ENCODE assay signal across 11 cellular contexts in genomic region chr17:55664287-55664686, GRCh38. TPM values are rescaled to one million over a fixed set of nuclear protein-coding genes. Genes with fewer than 3 reads are reported as not detected.
DNase-seq lines count a peak whose midpoint lies in the region; ATAC-seq and TF ChIP-seq lines count a peak whose summit lies in the region.
"Had no signal": no experiment of that assay in that cellular context is flagged by ENCODE, and none has a peak within 500 bp of the region (broad histone marks: within the 10 kb centered on the region; RNA-seq: fewer than 3 reads in every experiment).

No MANE protein-coding gene starts in this region.

- DNase-seq in NOMO-1 treated with dmso at 0.1 percent for 144 hours (lab: John Stamatoyannopoulos, UW; ENCODE audit: unreplicated experiment) (peak; percentile 78), NCI-H82 (lab: John Stamatoyannopoulos, UW) (no peak), EL (no peak), NCI-H2107 treated with DMSO at 0.1 percent for 48 hours (lab: John Stamatoyannopoulos, UW; ENCODE audit: unreplicated experiment) (no peak), mammary epithelial cell (no peak)
- DNase-seq: kidney glomerular epithelial cell, NCI-H187 had no signal

- H3K27ac ChIP-seq in BLaER1 treated with 17β-estradiol and CSF1 and Interleukin-3, amounts not matched to agents 10 nM and 100 nM: peak overlapping the region in 6 of 11 experiments; percentile 2 to 55 (median 42); a peak in 10 of 22 replicates
- H3K27ac ChIP-seq in mammary epithelial cell (ENCODE audit: insufficient read depth, low read depth, low read length): no peak overlapping the region

- no TSS peak for BruUV-seq in mammary epithelial cell (replicated peaks; lab: Mats Ljungman, UMichigan)

- no peaks in the 10 kb centered on the region for H3K36me3 ChIP-seq in BLaER1 treated with 17β-estradiol and CSF1 and Interleukin-3, amounts not matched to agents 10 nM and 100 nM
- no peaks in the 10 kb centered on the region for H3K36me3 ChIP-seq in mammary epithelial cell (ENCODE audit: insufficient read depth, low read length)

- H2AFZ ChIP-seq in mammary epithelial cell (ENCODE audit: low read depth, low read length): no peak overlapping the region

- no peak overlapping the region for H3K4me3 ChIP-seq in BLaER1 treated with 17β-estradiol and CSF1 and Interleukin-3, amounts not matched to agents 10 nM and 100 nM
- H3K4me3 ChIP-seq in mammary epithelial cell (replicated peaks in 1 of 3; ENCODE audit: insufficient read depth in 1 of 3, low read depth in 2 of 3, low read length in 3 of 3): no peak overlapping the region

- H3K9me3 ChIP-seq in BLaER1 treated with 17β-estradiol and CSF1 and Interleukin-3, amounts not matched to agents 10 nM and 100 nM (replicated peaks in 1 of 11): peaks cover 0 to 4% (median 0%) of the 10 kb centered on the region in 11 experiments; a peak in 1 of 22 replicates
- no peaks in the 10 kb centered on the region for H3K9me3 ChIP-seq in mammary epithelial cell (replicated peaks; ENCODE audit: insufficient read depth, low read length)

- peaks cover 52 to 72% (median 54%) of the 10 kb centered on the region in 10 experiments for H3K4me1 ChIP-seq in BLaER1 treated with 17β-estradiol and CSF1 and Interleukin-3, amounts not matched to agents 10 nM and 100 nM
- H3K4me1 ChIP-seq in mammary epithelial cell (ENCODE audit: insufficient read depth, low read length): no peaks in the 10 kb centered on the region

- in situ Hi-C loops in mammary epithelial cell (cut with MboI; ENCODE audit: low sequenced_read_pairs in 2 of 2): no loop called here

- dilution Hi-C loops in mammary epithelial cell (cut with HindIII; ENCODE audit: low sequenced_read_pairs): no loop called here

- 91% methylated on average over 3 of the region's 3 CpGs for WGBS in mammary epithelial cell (ENCODE audit: low coverage, missing lambda C conversion rate)

- no peaks in the 10 kb centered on the region for H3K27me3 ChIP-seq in BLaER1 treated with 17β-estradiol and CSF1 and Interleukin-3, amounts not matched to agents 10 nM and 100 nM
- H3K27me3 ChIP-seq in mammary epithelial cell (ENCODE audit: insufficient read depth, low read length): peaks cover 3% of the 10 kb centered on the region

- peak overlapping the region in 2 of 11 experiments; percentile 5 to 12; a peak in 3 of 22 replicates for H3K9ac ChIP-seq in BLaER1 treated with 17β-estradiol and CSF1 and Interleukin-3, amounts not matched to agents 10 nM and 100 nM
- H3K9ac ChIP-seq in mammary epithelial cell (ENCODE audit: insufficient read depth, low read length): no peak overlapping the region

- no peak for TF ChIP-seq CTCF in mammary epithelial cell (conservative IDR thresholded peaks at IDR 0.05 in 1 of 2, IDR thresholded peaks at IDR 0.05 in 1 of 2; ENCODE audit: extremely low read depth in 1 of 2, insufficient read depth in 1 of 2, low read depth in 1 of 2, low read length in 2 of 2)

- peak overlapping the region; percentile 40 to 70 (median 57) for H3K4me2 ChIP-seq in BLaER1 treated with 17β-estradiol and CSF1 and Interleukin-3, amounts not matched to agents 10 nM and 100 nM
- no peak overlapping the region for H3K4me2 ChIP-seq in mammary epithelial cell (ENCODE audit: insufficient read depth, low read depth, low read length)

- CTCF ChIA-PET in mammary epithelial cell (lab: Charles Lee; ENCODE audit: low non-redundant PET): no interaction called here

- peak; percentile 71 for ATAC-seq in GM19324 (IDR thresholded peaks at IDR 0.05; ENCODE audit: low FRiP score, unreplicated experiment)
- peak; percentile 74 for ATAC-seq in HG02981 (IDR thresholded peaks at IDR 0.05; ENCODE audit: unreplicated experiment)

- intact Hi-C loops in mammary epithelial cell (cut with micrococcal nuclease): no loop called here

- H3K79me2 ChIP-seq in mammary epithelial cell (ENCODE audit: insufficient read depth, low read length): no peaks in the 10 kb centered on the region

- H4K20me1 ChIP-seq in BLaER1 treated with 17β-estradiol and CSF1 and Interleukin-3, amounts not matched to agents 10 nM and 100 nM: no peaks in the 10 kb centered on the region
- H4K20me1 ChIP-seq in mammary epithelial cell (ENCODE audit: insufficient read depth, low read length): no peaks in the 10 kb centered on the region

RNA-seq across cellular contexts. Expression of gene TMEM100, which starts 58.4 kb away (rescaled TPM):
- under 1 TPM; 0.16 to 0.50 TPM for total RNA-seq in mammary epithelial cell
- polyA plus RNA-seq in mammary epithelial cell: 0.24 TPM
- polyA minus RNA-seq in mammary epithelial cell: not detected
- total RNA-seq: endothelial cell of umbilical vein had no signal
- polyA plus RNA-seq: endothelial cell of umbilical vein had no signal
